1 cellular context compared by ENCODE assay signal in the genomic region with DNA sequence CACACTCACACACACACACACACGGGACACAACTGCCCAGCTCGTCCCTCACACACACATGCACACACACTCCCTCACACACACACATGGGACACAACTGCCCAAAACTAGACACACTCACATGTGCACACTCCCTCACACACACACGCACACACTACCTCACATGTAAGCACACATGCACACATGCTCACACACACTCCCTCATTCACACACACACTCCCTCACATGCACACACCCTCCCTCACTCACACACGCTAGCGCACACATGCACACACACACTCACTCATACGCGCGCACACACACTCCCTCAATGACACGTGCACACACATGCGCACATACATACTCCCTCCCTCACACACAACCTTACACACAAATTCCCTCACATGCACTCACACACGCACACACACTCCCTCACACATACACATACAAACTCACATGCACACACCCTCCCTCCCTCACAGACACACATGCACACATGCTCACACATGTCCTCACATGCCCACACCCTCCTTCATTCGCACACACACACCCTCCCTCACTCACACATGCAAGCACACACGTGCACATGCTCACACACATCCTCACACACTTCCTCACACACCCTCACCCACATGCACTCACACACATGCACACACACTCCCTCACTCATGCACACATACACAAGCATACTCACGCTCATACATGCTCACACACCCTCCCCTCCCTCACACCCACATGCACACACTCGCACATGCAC.
TF ChIP-seq lines count a peak whose summit lies in the region.

No MANE protein-coding gene starts in this region.

TF ChIP-seq in GM12891, 5 proteins besides CTCF, POLR2A, EP300 and RAD21:
- 0 out of 2 replicates have a peak, but pooled peaks have one; percentile 24 for TF ChIP-seq POU2F2 (IDR thresholded peaks at IDR 0.05; ENCODE audit: low read depth, low read length)
- no peak for TF ChIP-seq TAF1 (IDR thresholded peaks at IDR 0.05; ENCODE audit: low read depth, low read length)
- no peak for TF ChIP-seq SPI1 (IDR thresholded peaks at IDR 0.05; ENCODE audit: low read depth, low read length)
- TF ChIP-seq PAX5 (IDR thresholded peaks at IDR 0.05; ENCODE audit: insufficient read depth, low read length, severe bottlenecking), result no peak
- TF ChIP-seq POLR2AphosphoS5 (IDR thresholded peaks at IDR 0.05; ENCODE audit: low read depth, low read length), result no peak
